8 cellular contexts compared by ENCODE assay signal in genomic region chr20:50366270-50367103, GRCh38.
DNase-seq lines count a peak whose midpoint lies in the region; ATAC-seq, FAIRE-seq and TF ChIP-seq lines count a peak whose summit lies in the region.

No MANE protein-coding gene starts in this region.

- no peak overlapping the region for H3K9ac ChIP-seq in neuronal stem cell (ENCODE audit: low read depth, low read length, poor library complexity)

- no peak overlapping the region for H2BK5ac ChIP-seq in neuronal stem cell (ENCODE audit: low read length)

- DNase-seq in stimulated activated CD4-positive, alpha-beta T cell treated with anti-CD3 and anti-CD28 coated beads, Interleukin-12 subunit alpha, Interleukin-12 subunit beta, amount 100 ng/mL, for 4 hours, result peak; percentile 9
- DNase-seq in stimulated activated CD4-positive, alpha-beta T cell treated with anti-CD3 and anti-CD28 coated beads, Interleukin-2, amount 100 ng/mL, for 48 hours, result no peak
- DNase-seq in NOMO-1 treated with DMSO at 0.1 percent for 48 hours (lab: John Stamatoyannopoulos, UW; ENCODE audit: unreplicated experiment) (peak; percentile 60), bronchial epithelial cell (ENCODE audit: low read depth) (peak; percentile 51), neuronal stem cell (ENCODE audit: low spot score) (no peak), GM19239 (ENCODE audit: insufficient read length, low spot score) (no peak)

- H3K36me3 ChIP-seq in bronchial epithelial cell (ENCODE audit: control insufficient read depth, insufficient read depth, low read length) (no peaks in the 10 kb centered on the region), neuronal stem cell (replicated peaks in 1 of 2; ENCODE audit: control insufficient read depth in 2 of 2, insufficient read depth in 2 of 2, low read length in 2 of 2) (no peaks in the 10 kb centered on the region)

- H3K4me3 Mint-ChIP-seq in nephron, result no peak overlapping the region

- H3K4me3 ChIP-seq in bronchial epithelial cell (ENCODE audit: low read depth, low read length), result no peak overlapping the region
- H3K4me3 ChIP-seq in neuronal stem cell (ENCODE audit: low read length in 2 of 2), result no peak overlapping the region

- no peak overlapping the region for H3K4ac ChIP-seq in neuronal stem cell (ENCODE audit: low read length)

- H3K79me1 ChIP-seq in neuronal stem cell (ENCODE audit: low read depth, low read length), result no peaks in the 10 kb centered on the region

- no CpG with 5 or more reads among the region's 7 CpGs for WGBS in neuronal stem cell (ENCODE audit: extremely low coverage in 2 of 2, insufficient read length in 2 of 2, insufficient replicate concordance in 1 of 2), 2 donors

- H2BK15ac ChIP-seq in neuronal stem cell (ENCODE audit: low read length), result no peak overlapping the region

- H3K27me3 ChIP-seq in bronchial epithelial cell (ENCODE audit: control insufficient read depth, insufficient read depth, low read length) (no peaks in the 10 kb centered on the region), neuronal stem cell (ENCODE audit: control insufficient read depth in 3 of 3, insufficient read depth in 3 of 3, low read depth in 1 of 3, low read length in 3 of 3) (peaks cover 0 to 7% (median 0%) of the 10 kb centered on the region in 3 experiments)

- H2BK120ac ChIP-seq in neuronal stem cell (ENCODE audit: low read depth, low read length), result no peak overlapping the region

- no peak overlapping the region for H4K8ac ChIP-seq in neuronal stem cell (ENCODE audit: low read depth, low read length)

- TF ChIP-seq CTCF in bronchial epithelial cell (IDR thresholded peaks at IDR 0.05; ENCODE audit: insufficient read depth, low read length, severe bottlenecking) (no peak), nephron (IDR thresholded peaks at IDR 0.05; ENCODE audit: unreplicated experiment in 3 of 3) (no peak)

- H3K4me1 Mint-ChIP-seq in nephron, result peaks cover 6% of the 10 kb centered on the region

- H4K91ac ChIP-seq in neuronal stem cell (ENCODE audit: low read depth, low read length, poor library complexity), result no peak overlapping the region

- peaks cover 2% of the 10 kb centered on the region for H3K9me3 Mint-ChIP-seq in nephron

- no peak overlapping the region for H3K23ac ChIP-seq in neuronal stem cell (ENCODE audit: low read depth, low read length, poor library complexity)

- FAIRE-seq in bronchial epithelial cell (lab: Jason Lieb, UNC) (no peak), GM19239 (lab: Jason Lieb, UNC) (no peak)

- H3K36me3 Mint-ChIP-seq in nephron (ENCODE audit: low read depth), result no peaks in the 10 kb centered on the region

- peak overlapping the region in 2 of 3 experiments; percentile 75 to 88 for H3K27ac Mint-ChIP-seq in nephron

- no peak overlapping the region for H3K27ac ChIP-seq in neuronal stem cell (replicated peaks; ENCODE audit: low read length)

- H3K4me1 ChIP-seq in neuronal stem cell (ENCODE audit: control insufficient read depth in 2 of 2, insufficient read depth in 1 of 2, low read depth in 1 of 2, low read length in 2 of 2), result peaks cover 0 to 3% of the 10 kb centered on the region in 2 donors

- H3K14ac ChIP-seq in neuronal stem cell (ENCODE audit: low read length), result no peak overlapping the region

- no peaks in the 10 kb centered on the region for H3K9me3 ChIP-seq in neuronal stem cell (replicated peaks in 1 of 2; ENCODE audit: control insufficient read depth in 2 of 2, insufficient read depth in 1 of 2, low read depth in 1 of 2, low read length in 2 of 2)

- no peak overlapping the region for H3K4me2 ChIP-seq in neuronal stem cell (ENCODE audit: insufficient read depth, low read length, poor library complexity, severe bottlenecking)

- H2AK5ac ChIP-seq in neuronal stem cell (ENCODE audit: low read depth, low read length), result no peak overlapping the region

- H2AFZ ChIP-seq in neuronal stem cell (ENCODE audit: low read length), result no peak overlapping the region

- H2BK12ac ChIP-seq in neuronal stem cell (ENCODE audit: low read length), result no peak overlapping the region

- H3K18ac ChIP-seq in neuronal stem cell (ENCODE audit: low read length), result no peak overlapping the region

- ATAC-seq in HG03565 (IDR thresholded peaks at IDR 0.05; ENCODE audit: unreplicated experiment), result no peak

- H3K27me3 Mint-ChIP-seq in nephron (ENCODE audit: low read depth), result peaks cover 8% of the 10 kb centered on the region

Comparison
In these comparisons a context has a peak if more than half of its experiments do, and no peak if none do; other contexts are left out.
1. DNase-seq: peak in stimulated activated CD4-positive, alpha-beta T cell treated with anti-CD3 and anti-CD28 coated beads, Interleukin-12 subunit alpha, Interleukin-12 subunit beta, amount 100 ng/mL, for 4 hours (single experiment), NOMO-1 treated with DMSO at 0.1 percent for 48 hours (single experiment) and bronchial epithelial cell (single experiment); none in stimulated activated CD4-positive, alpha-beta T cell treated with anti-CD3 and anti-CD28 coated beads, Interleukin-2, amount 100 ng/mL, for 48 hours (0 of 2), neuronal stem cell (single experiment) and GM19239 (single experiment).